11 cellular contexts compared by ENCODE assay signal in genomic region chr7:128201067-128201689, GRCh38. TPM values are rescaled to one million over a fixed set of nuclear protein-coding genes. Genes with fewer than 3 reads are reported as not detected.
DNase-seq lines count a peak whose midpoint lies in the region; ATAC-seq, FAIRE-seq and TF ChIP-seq lines count a peak whose summit lies in the region.
"Had no signal": no experiment of that assay in that cellular context is flagged by ENCODE, and none has a peak within 500 bp of the region (broad histone marks: within the 10 kb centered on the region; RNA-seq: fewer than 3 reads in every experiment).

No MANE protein-coding gene starts in this region.

- no peak for TF ChIP-seq EP300 in H1 (IDR thresholded peaks at IDR 0.05; ENCODE audit: borderline replicate concordance in 1 of 2, low read depth in 2 of 2, low read length in 2 of 2)

- peak; percentile 53 for DNase-seq in BE2C
- peak in 1 of 2 experiments; percentile 94 for DNase-seq in H1 (ENCODE audit: low read depth in 1 of 2, low spot score in 2 of 2)
- DNase-seq in neural progenitor cell (ENCODE audit: low spot score) = peak; percentile 91
- DNase-seq in DMS114 treated with DMSO at 0.1 percent for 48 hours (lab: John Stamatoyannopoulos, UW; ENCODE audit: unreplicated experiment) = no peak
- DNase-seq: foreskin melanocyte, NCI-H748 treated with DMSO at 0.1 percent for 48 hours had no signal

- H3K23ac ChIP-seq in H1 (ENCODE audit: insufficient read length) = no peak overlapping the region

- peak overlapping the region; percentile 35 for H3K4me3 ChIP-seq in BE2C (ENCODE audit: low read depth, low read length)
- peak overlapping the region; percentile 68 for H3K4me3 ChIP-seq in HUES64 (ENCODE audit: low read length)
- peak overlapping the region; percentile 52 to 71 (median 66) for H3K4me3 ChIP-seq in H1 (ENCODE audit: extremely low read depth in 1 of 4, insufficient read depth in 2 of 4, low read depth in 3 of 4, low read length in 4 of 4)
- peak overlapping the region; percentile 45 for H3K4me3 ChIP-seq in neural progenitor cell

- H3K9ac ChIP-seq in HUES64 (ENCODE audit: low read depth, low read length) = peak overlapping the region; percentile 51; the same call in 1 of the 2 replicates
- peak overlapping the region in 1 of 4 experiments; percentile 13; a peak in 2 of 7 replicates for H3K9ac ChIP-seq in H1 (replicated peaks in 1 of 4; ENCODE audit: extremely low read depth in 1 of 4, low read depth in 3 of 4, low read length in 3 of 4)
- no peak overlapping the region for H3K9ac ChIP-seq in neural progenitor cell

- H3K27me3 ChIP-seq in BE2C (peaks cover 8% of the 10 kb centered on the region; the same call in 1 of the 2 replicates), HUES64 (ENCODE audit: insufficient read depth, low read length) (peaks cover 65% of the 10 kb centered on the region), H1 (replicated peaks in 1 of 4; ENCODE audit: control insufficient read depth in 3 of 4, extremely low read depth in 1 of 4, insufficient read depth in 3 of 4, low read length in 3 of 4) (peaks cover 15 to 47% (median 39%) of the 10 kb centered on the region in 4 experiments), neural progenitor cell (peaks cover 82% of the 10 kb centered on the region)

- no peak overlapping the region for H2AK5ac ChIP-seq in H1 (ENCODE audit: low read depth, low read length)

- no peak overlapping the region for H3K4ac ChIP-seq in H1 (replicated peaks; ENCODE audit: insufficient read length, low read depth, low read length)

- H4K91ac ChIP-seq in H1 (replicated peaks; ENCODE audit: insufficient read length, low read length) = no peak overlapping the region

- H3K9me3 Mint-ChIP-seq in neural progenitor cell = peaks cover 6% of the 10 kb centered on the region

- H3K27me3 Mint-ChIP-seq in neural progenitor cell (ENCODE audit: insufficient read depth, low read depth) = peaks cover 39% of the 10 kb centered on the region

- no peak overlapping the region for H3K27ac Mint-ChIP-seq in neural progenitor cell

- peak overlapping the region; percentile 32; the same call in 1 of the 2 replicates for H2BK5ac ChIP-seq in H1 (ENCODE audit: low read depth, low read length)

- no peak for FAIRE-seq in H1 (lab: Jason Lieb, UNC)
- FAIRE-seq: astrocyte had no signal

- 0 out of 2 replicates have a peak overlapping the region, but pooled peaks have one; percentile 50 for H2BK12ac ChIP-seq in H1 (ENCODE audit: low read depth, low read length)

- peak overlapping the region; percentile 7; the same call in 1 of the 2 replicates for H4K8ac ChIP-seq in H1 (ENCODE audit: extremely low read depth, insufficient read depth, low read length)

- H3K4me2 ChIP-seq in H1 (ENCODE audit: insufficient read depth in 1 of 2, low read depth in 2 of 2, low read length in 2 of 2) = peak overlapping the region; percentile 76 to 93
- peak overlapping the region; percentile 83 for H3K4me2 ChIP-seq in neural progenitor cell

- H2AFZ ChIP-seq in H1 (ENCODE audit: low read length) (peak overlapping the region; percentile 97), neural progenitor cell (replicated peaks) (peak overlapping the region; percentile 15)

- H2BK20ac ChIP-seq in H1 (ENCODE audit: low read length) = no peak overlapping the region

- POLR2A ChIA-PET in H1 (lab: Charles Lee; ENCODE audit: partially characterized antibody) = no interaction called here

- ATAC-seq in HG03108 (IDR thresholded peaks at IDR 0.05; ENCODE audit: unreplicated experiment) (no peak), HG02678 (IDR thresholded peaks at IDR 0.05; ENCODE audit: unreplicated experiment) (no peak), GM18858 (IDR thresholded peaks at IDR 0.05; ENCODE audit: unreplicated experiment) (no peak)

- peaks cover 4% of the 10 kb centered on the region; the same call in 1 of the 2 replicates for H3K4me1 ChIP-seq in BE2C
- H3K4me1 ChIP-seq in HUES64 (ENCODE audit: insufficient read depth, low read length) = 0 out of 2 replicates have a peak, but pooled peaks cover 4% of the 10 kb centered on the region
- peaks cover 0 to 7% (median 6%) of the 10 kb centered on the region in 4 experiments; a peak in 6 of 7 replicates for H3K4me1 ChIP-seq in H1 (replicated peaks in 1 of 4; ENCODE audit: control insufficient read depth in 3 of 4, insufficient read depth in 4 of 4, low read length in 3 of 4)
- H3K4me1 ChIP-seq in neural progenitor cell = peaks cover 14% of the 10 kb centered on the region

- peaks cover 7% of the 10 kb centered on the region; the same call in 1 of the 2 replicates for H3K23me2 ChIP-seq in H1 (ENCODE audit: low read depth, low read length)

- H3K27ac ChIP-seq in HUES64 (ENCODE audit: low read depth, low read length) (no peak overlapping the region), H1 (ENCODE audit: low read depth, low read length) (no peak overlapping the region), neural progenitor cell (no peak overlapping the region)

- TF ChIP-seq RAD21 in H1 (IDR thresholded peaks at IDR 0.05 in 1 of 2, conservative IDR thresholded peaks at IDR 0.05 in 1 of 2; ENCODE audit: low read depth in 2 of 2, low read length in 2 of 2) = no peak

- H3K36me3 Mint-ChIP-seq in neural progenitor cell = no peaks in the 10 kb centered on the region

- H3F3A ChIP-seq in neural progenitor cell (ENCODE audit: low read depth) = no peaks in the 10 kb centered on the region

- peak overlapping the region; percentile 5; the same call in 1 of the 2 replicates for H3K18ac ChIP-seq in H1 (ENCODE audit: extremely low read depth, low read length)

- no peak for TF ChIP-seq CTCF in BE2C (IDR thresholded peaks at IDR 0.05; ENCODE audit: low read depth, low read length)
- TF ChIP-seq CTCF in H1 (IDR thresholded peaks at IDR 0.05; ENCODE audit: control extremely low read depth in 1 of 3, insufficient read depth in 1 of 3, low read depth in 1 of 3, low read length in 3 of 3) = no peak
- no peak for TF ChIP-seq CTCF in neural progenitor cell (IDR thresholded peaks at IDR 0.05)

- no peak overlapping the region for H4K5ac ChIP-seq in H1 (ENCODE audit: insufficient read length, low read depth, low read length)

- H3K56ac ChIP-seq in H1 (replicated peaks; ENCODE audit: insufficient read length, low read depth, low read length) = no peak overlapping the region

- H3K4me3 Mint-ChIP-seq in neural progenitor cell = peak overlapping the region; percentile 81

- H3K9me3 ChIP-seq in BE2C = no peaks in the 10 kb centered on the region
- no peaks in the 10 kb centered on the region; the same call in 1 of the 2 replicates for H3K9me3 ChIP-seq in HUES64 (ENCODE audit: insufficient read depth, low read depth, low read length)
- no peaks in the 10 kb centered on the region for H3K9me3 ChIP-seq in H1 (ENCODE audit: insufficient read depth in 2 of 2, low read depth in 1 of 2, low read length in 1 of 2)
- no peaks in the 10 kb centered on the region for H3K9me3 ChIP-seq in neural progenitor cell (ENCODE audit: low read depth)

- H3K14ac ChIP-seq in H1 (ENCODE audit: insufficient read length) = no peak overlapping the region

- H3K36me3 ChIP-seq in BE2C = no peaks in the 10 kb centered on the region
- no peaks in the 10 kb centered on the region for H3K36me3 ChIP-seq in HUES64 (ENCODE audit: insufficient read depth, low read length)
- H3K36me3 ChIP-seq in H1 (ENCODE audit: control insufficient read depth in 2 of 4, insufficient read depth in 4 of 4, low read length in 3 of 4) = no peaks in the 10 kb centered on the region
- no peaks in the 10 kb centered on the region for H3K36me3 ChIP-seq in neural progenitor cell

- H4K20me1 ChIP-seq in H1 (replicated peaks in 1 of 2; ENCODE audit: control insufficient read depth in 1 of 2, insufficient read depth in 2 of 2, low read length in 2 of 2) = no peaks in the 10 kb centered on the region
- H4K20me1 ChIP-seq in neural progenitor cell (ENCODE audit: low read depth) = peaks cover 3% of the 10 kb centered on the region

- no peak for TF ChIP-seq POLR2A in H1 (IDR thresholded peaks at IDR 0.05; ENCODE audit: control extremely low read depth in 1 of 2, low read depth in 2 of 2, low read length in 2 of 2)

- WGBS in HUES64 = 2% methylated on average over 37 of the region's 37 CpGs
- WGBS in H1 (ENCODE audit: extremely low coverage in 1 of 2, insufficient coverage in 1 of 2, insufficient read length in 1 of 2, insufficient replicate concordance in 2 of 2, low coverage in 1 of 2, low lambda C conversion rate in 2 of 2, missing lambda C conversion rate in 1 of 2), 2 experiments = 7% methylated on average over 27 of the region's 37 CpGs; no CpG with 5 or more reads in 1 of the 2 experiments

- H2BK15ac ChIP-seq in H1 (ENCODE audit: low read length) = 0 out of 2 replicates have a peak overlapping the region, but pooled peaks have one; percentile 61

- peaks cover 9% of the 10 kb centered on the region for H3K4me1 Mint-ChIP-seq in neural progenitor cell

- CTCF ChIA-PET in H1 (lab: Charles Lee; ENCODE audit: partially characterized antibody) = interaction anchor here (0.6 to 18.6 kb wide), 5 partner anchors 30 to 166 kb away, joined by 3 to 347 read pairs (median 6); no protein-coding TSS in a partner anchor

- H3K79me2 ChIP-seq in H1 (ENCODE audit: control insufficient read depth in 1 of 2, insufficient read depth in 2 of 2, low read length in 2 of 2) (no peaks in the 10 kb centered on the region), neural progenitor cell (ENCODE audit: low read depth) (no peaks in the 10 kb centered on the region)

- no peak overlapping the region for H2BK120ac ChIP-seq in H1 (replicated peaks; ENCODE audit: low read depth, low read length)

- no peaks in the 10 kb centered on the region for H3K79me1 ChIP-seq in H1 (ENCODE audit: low read depth, low read length)

TF ChIP-seq in H1, 55 proteins besides CTCF, POLR2A, EP300 and RAD21 (continues in another document):
- 0 out of 2 replicates have a peak, but pooled peaks have one; percentile 4 for TF ChIP-seq CREB1 (IDR thresholded peaks at IDR 0.05)
- TF ChIP-seq RBBP5 (IDR thresholded peaks at IDR 0.05; ENCODE audit: borderline replicate concordance, low read depth, low read length) = 0 out of 2 replicates have a peak, but pooled peaks have one; percentile 33

RNA-seq across cellular contexts. Expression of gene LEP, which starts 39.9 kb away (rescaled TPM):
- not detected for polyA plus RNA-seq in BE2C (2012; ENCODE audit: insufficient read depth, insufficient read length, low read depth)
- not detected for polyA plus RNA-seq in HUES64 (2013, experiment 1 of 2)
- polyA plus RNA-seq in HUES64 (2013, experiment 2 of 2) = not detected
- not detected in 2 replicates for total RNA-seq in H1 (2021; fragmentation: NEBNext Ultra II Directional; extraction: Animal tissue kit (Norgen Biotek cat#: 25700))
- not detected in 2 replicates for polyA plus RNA-seq in H1 (2011; rRNA removed)
- not detected for polyA plus RNA-seq in H1 (2011; cell fraction: cytosol; rRNA removed)
- polyA plus RNA-seq in H1 (2011; cell fraction: nucleus; rRNA removed) = not detected
- polyA plus RNA-seq in H1 (2012, experiment 1 of 2) = not detected in 4 replicates
- polyA plus RNA-seq in H1 (2012, experiment 2 of 2) = not detected
- not detected for polyA plus RNA-seq in H1 (2013, experiment 1 of 2)
- polyA plus RNA-seq in H1 (2013, experiment 2 of 2) = not detected
- polyA minus RNA-seq in H1 (2011; rRNA and poly(A)+ RNA removed) = not detected in 2 replicates
- not detected for polyA minus RNA-seq in H1 (2011; cell fraction: cytosol; rRNA and poly(A)+ RNA removed)
- not detected for polyA minus RNA-seq in H1 (2011; cell fraction: nucleus; rRNA and poly(A)+ RNA removed)
- total RNA-seq in neural progenitor cell (ENCODE audit: low replicate concordance) = not detected in 2 replicates
- total RNA-seq: astrocyte had no signal
